Comparison of ENCODE assay signal across 1 cellular context in the genomic region with DNA sequence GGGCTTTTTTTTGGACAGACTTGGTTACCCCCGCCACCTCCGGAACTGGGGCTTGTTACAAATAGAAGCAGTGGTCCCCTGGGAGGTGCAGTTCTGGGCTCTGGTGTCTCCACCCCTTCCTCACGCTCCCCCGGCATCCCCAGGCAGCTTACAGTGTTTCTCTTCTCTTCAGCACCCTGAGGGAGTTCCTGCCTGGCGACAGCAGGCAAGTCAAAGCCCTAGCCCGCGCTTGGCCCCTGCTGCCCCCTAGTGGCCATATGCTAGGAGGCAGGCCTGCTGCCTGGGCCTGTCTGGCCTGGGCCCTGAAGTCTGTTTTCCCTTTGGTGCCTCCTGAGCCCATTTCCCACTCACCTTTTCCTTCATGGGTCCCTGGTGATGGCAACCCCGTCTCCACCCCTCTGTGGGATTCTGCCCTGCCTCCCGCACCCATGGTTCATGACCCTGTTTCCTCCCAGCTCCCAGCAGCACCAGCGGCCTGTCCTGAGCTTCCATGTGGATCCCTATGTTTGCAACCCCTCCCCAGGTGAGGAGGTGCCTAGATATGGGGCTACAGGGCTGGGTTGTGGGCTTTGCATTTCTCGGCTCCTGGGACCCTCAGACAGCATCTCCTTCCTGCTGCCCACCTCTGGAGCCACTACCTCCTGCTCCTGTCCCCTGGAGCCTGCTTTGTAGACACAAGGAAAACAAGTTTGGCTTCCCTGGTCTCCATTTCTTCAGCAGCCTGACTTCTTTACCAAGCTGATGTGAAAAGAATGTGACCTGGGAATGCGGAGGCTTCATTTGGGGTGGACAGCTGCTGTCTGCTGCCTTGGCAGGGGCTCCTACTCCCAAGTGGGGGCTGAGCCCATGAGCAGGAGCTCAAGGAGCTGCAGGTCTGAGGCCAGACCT.
TF ChIP-seq lines count a peak whose summit lies in the region.

No MANE protein-coding gene starts in this region.

TF ChIP-seq in HepG2, 621 proteins besides CTCF, POLR2A, EP300 and RAD21 (continued from another document and continues in another):
- peak; percentile 55; the same call in 1 of the 2 replicates for TF ChIP-seq SMAD3 (CRISPR knock-in tag; IDR thresholded peaks at IDR 0.05)
- TF ChIP-seq, protein P1, sequence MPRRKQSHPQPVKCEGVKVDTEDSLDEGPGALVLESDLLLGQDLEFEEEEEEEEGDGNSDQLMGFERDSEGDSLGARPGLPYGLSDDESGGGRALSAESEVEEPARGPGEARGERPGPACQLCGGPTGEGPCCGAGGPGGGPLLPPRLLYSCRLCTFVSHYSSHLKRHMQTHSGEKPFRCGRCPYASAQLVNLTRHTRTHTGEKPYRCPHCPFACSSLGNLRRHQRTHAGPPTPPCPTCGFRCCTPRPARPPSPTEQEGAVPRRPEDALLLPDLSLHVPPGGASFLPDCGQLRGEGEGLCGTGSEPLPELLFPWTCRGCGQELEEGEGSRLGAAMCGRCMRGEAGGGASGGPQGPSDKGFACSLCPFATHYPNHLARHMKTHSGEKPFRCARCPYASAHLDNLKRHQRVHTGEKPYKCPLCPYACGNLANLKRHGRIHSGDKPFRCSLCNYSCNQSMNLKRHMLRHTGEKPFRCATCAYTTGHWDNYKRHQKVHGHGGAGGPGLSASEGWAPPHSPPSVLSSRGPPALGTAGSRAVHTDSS (CRISPR knock-in tag; conservative IDR thresholded peaks at IDR 0.05) = no peak
- no peak for TF ChIP-seq ZNF207 (IDR thresholded peaks at IDR 0.05; ENCODE audit: borderline replicate concordance)
- TF ChIP-seq ZNF441 (CRISPR knock-in tag; IDR thresholded peaks at IDR 0.05; ENCODE audit: borderline replicate concordance) = no peak
- TF ChIP-seq, protein P2, sequence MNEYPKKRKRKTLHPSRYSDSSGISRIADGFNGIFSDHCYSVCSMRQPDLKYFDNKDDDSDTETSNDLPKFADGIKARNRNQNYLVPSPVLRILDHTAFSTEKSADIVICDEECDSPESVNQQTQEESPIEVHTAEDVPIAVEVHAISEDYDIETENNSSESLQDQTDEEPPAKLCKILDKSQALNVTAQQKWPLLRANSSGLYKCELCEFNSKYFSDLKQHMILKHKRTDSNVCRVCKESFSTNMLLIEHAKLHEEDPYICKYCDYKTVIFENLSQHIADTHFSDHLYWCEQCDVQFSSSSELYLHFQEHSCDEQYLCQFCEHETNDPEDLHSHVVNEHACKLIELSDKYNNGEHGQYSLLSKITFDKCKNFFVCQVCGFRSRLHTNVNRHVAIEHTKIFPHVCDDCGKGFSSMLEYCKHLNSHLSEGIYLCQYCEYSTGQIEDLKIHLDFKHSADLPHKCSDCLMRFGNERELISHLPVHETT (CRISPR knock-in tag; conservative IDR thresholded peaks at IDR 0.05) = no peak
- TF ChIP-seq FOXK1 (CRISPR knock-in tag; IDR thresholded peaks at IDR 0.05; ENCODE audit: borderline replicate concordance, low read depth) = no peak
- no peak for TF ChIP-seq ZFP36 (IDR thresholded peaks at IDR 0.05; ENCODE audit: borderline replicate concordance, low read depth, low read length, partially characterized antibody)
- TF ChIP-seq, protein P3, sequence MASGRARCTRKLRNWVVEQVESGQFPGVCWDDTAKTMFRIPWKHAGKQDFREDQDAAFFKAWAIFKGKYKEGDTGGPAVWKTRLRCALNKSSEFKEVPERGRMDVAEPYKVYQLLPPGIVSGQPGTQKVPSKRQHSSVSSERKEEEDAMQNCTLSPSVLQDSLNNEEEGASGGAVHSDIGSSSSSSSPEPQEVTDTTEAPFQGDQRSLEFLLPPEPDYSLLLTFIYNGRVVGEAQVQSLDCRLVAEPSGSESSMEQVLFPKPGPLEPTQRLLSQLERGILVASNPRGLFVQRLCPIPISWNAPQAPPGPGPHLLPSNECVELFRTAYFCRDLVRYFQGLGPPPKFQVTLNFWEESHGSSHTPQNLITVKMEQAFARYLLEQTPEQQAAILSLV (CRISPR knock-in tag; IDR thresholded peaks at IDR 0.05; ENCODE audit: borderline replicate concordance) = no peak
- TF ChIP-seq, protein P4, sequence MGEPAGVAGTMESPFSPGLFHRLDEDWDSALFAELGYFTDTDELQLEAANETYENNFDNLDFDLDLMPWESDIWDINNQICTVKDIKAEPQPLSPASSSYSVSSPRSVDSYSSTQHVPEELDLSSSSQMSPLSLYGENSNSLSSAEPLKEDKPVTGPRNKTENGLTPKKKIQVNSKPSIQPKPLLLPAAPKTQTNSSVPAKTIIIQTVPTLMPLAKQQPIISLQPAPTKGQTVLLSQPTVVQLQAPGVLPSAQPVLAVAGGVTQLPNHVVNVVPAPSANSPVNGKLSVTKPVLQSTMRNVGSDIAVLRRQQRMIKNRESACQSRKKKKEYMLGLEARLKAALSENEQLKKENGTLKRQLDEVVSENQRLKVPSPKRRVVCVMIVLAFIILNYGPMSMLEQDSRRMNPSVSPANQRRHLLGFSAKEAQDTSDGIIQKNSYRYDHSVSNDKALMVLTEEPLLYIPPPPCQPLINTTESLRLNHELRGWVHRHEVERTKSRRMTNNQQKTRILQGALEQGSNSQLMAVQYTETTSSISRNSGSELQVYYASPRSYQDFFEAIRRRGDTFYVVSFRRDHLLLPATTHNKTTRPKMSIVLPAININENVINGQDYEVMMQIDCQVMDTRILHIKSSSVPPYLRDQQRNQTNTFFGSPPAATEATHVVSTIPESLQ (CRISPR knock-in tag; conservative IDR thresholded peaks at IDR 0.05) = no peak
- TF ChIP-seq ZNF138 (CRISPR knock-in tag; IDR thresholded peaks at IDR 0.05; ENCODE audit: low read depth) = no peak
- TF ChIP-seq ZNF879 (CRISPR knock-in tag; IDR thresholded peaks at IDR 0.05) = no peak
- TF ChIP-seq RBM22 (optimal IDR thresholded peaks at IDR 0.05; ENCODE audit: low read length) = peak; percentile 99
- TF ChIP-seq PLRG1 (conservative IDR thresholded peaks at IDR 0.05) = no peak
- TF ChIP-seq ZNF20 (CRISPR knock-in tag; IDR thresholded peaks at IDR 0.05) = no peak
- TF ChIP-seq ZNF460 (CRISPR knock-in tag; IDR thresholded peaks at IDR 0.05; ENCODE audit: borderline replicate concordance) = no peak
- TF ChIP-seq HNF4G (IDR thresholded peaks at IDR 0.05; ENCODE audit: borderline replicate concordance, low read depth, low read length) = no peak
- no peak for TF ChIP-seq HNF4G (CRISPR knock-in tag; IDR thresholded peaks at IDR 0.05; ENCODE audit: borderline replicate concordance, low read depth)
- no peak for TF ChIP-seq TMF1 (CRISPR knock-in tag; IDR thresholded peaks at IDR 0.05; ENCODE audit: low read depth)
- TF ChIP-seq ZNF781 (CRISPR knock-in tag; IDR thresholded peaks at IDR 0.05; ENCODE audit: borderline replicate concordance, not compliant biosample characterization) = no peak
- no peak; the same call in 1 of the 2 replicates for TF ChIP-seq FOXA3 (CRISPR knock-in tag; IDR thresholded peaks at IDR 0.05)
- TF ChIP-seq, protein P5, sequence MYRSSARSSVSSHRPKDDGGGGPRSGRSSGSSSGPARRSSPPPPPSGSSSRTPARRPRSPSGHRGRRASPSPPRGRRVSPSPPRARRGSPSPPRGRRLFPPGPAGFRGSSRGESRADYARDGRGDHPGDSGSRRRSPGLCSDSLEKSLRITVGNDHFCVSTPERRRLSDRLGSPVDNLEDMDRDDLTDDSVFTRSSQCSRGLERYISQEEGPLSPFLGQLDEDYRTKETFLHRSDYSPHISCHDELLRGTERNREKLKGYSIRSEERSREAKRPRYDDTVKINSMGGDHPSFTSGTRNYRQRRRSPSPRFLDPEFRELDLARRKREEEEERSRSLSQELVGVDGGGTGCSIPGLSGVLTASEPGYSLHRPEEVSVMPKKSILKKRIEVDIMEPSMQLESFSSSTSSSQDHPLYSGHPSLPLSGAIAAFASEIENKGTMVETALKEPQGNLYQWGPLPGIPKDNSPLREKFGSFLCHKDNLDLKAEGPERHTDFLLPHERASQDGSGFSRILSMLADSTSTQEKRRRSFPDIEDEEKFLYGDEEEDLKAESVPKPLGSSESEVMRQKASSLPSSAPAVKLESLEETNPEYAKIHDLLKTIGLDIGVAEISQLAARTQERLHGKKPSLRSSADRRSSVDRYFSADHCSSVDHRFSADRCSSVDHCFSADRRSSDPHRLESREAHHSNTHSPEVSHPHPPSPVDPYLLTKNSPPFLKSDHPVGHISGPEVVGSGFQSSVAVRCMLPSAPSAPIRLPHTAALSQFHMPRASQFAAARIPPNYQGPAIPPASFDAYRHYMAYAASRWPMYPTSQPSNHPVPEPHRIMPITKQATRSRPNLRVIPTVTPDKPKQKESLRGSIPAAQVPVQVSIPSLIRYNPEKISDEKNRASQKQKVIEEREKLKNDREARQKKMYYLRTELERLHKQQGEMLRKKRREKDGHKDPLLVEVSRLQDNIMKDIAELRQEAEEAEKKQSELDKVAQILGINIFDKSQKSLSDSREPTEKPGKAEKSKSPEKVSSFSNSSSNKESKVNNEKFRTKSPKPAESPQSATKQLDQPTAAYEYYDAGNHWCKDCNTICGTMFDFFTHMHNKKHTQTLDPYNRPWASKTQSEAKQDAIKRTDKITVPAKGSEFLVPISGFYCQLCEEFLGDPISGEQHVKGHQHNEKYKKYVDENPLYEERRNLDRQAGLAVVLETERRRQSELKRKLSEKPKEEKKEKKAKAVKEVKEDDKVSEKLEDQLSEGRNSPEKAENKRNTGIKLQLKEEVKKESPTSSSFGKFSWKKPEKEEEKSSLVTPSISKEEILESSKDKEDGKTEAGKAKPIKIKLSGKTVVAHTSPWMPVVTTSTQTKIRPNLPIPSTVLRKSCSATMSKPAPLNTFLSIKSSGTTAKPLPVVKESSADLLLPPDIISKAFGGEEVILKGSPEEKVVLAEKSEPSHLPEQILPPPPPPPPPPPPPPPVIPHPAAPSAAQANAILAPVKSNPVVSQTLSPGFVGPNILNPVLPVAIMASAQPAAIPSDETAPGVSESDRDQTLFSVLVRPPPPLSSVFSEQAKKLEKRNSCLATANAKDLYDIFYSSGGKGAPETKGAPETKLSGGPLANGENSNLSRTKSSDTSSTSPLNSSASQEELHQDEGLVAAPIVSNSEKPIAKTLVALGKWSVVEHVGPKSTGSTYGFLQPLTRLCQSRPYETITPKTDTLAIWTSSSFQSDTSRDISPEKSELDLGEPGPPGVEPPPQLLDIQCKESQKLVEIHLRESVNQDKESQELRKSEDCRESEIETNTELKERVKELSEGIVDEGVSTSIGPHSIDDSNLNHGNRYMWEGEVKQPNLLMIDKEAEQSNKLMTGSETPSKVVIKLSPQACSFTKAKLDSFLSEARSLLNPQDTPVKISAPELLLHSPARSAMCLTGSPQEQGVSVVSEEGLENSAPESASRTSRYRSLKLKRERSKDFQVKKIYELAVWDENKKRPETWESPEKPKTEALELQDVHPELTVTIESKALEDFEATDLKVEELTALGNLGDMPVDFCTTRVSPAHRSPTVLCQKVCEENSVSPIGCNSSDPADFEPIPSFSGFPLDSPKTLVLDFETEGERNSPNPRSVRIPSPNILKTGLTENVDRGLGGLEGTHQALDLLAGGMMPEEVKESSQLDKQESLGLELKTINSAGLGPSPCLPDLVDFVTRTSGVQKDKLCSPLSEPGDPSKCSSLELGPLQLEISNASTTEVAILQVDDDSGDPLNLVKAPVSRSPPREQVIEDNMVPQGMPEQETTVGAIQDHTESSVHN (CRISPR knock-in tag; IDR thresholded peaks at IDR 0.05) = no peak
- TF ChIP-seq, protein P6, sequence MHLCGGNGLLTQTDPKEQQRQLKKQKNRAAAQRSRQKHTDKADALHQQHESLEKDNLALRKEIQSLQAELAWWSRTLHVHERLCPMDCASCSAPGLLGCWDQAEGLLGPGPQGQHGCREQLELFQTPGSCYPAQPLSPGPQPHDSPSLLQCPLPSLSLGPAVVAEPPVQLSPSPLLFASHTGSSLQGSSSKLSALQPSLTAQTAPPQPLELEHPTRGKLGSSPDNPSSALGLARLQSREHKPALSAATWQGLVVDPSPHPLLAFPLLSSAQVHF (CRISPR knock-in tag; IDR thresholded peaks at IDR 0.05) = no peak
- no peak for TF ChIP-seq ZNF569 (CRISPR knock-in tag; IDR thresholded peaks at IDR 0.05; ENCODE audit: borderline replicate concordance)
- TF ChIP-seq NBN (conservative IDR thresholded peaks at IDR 0.05) = no peak
- TF ChIP-seq, protein P7, sequence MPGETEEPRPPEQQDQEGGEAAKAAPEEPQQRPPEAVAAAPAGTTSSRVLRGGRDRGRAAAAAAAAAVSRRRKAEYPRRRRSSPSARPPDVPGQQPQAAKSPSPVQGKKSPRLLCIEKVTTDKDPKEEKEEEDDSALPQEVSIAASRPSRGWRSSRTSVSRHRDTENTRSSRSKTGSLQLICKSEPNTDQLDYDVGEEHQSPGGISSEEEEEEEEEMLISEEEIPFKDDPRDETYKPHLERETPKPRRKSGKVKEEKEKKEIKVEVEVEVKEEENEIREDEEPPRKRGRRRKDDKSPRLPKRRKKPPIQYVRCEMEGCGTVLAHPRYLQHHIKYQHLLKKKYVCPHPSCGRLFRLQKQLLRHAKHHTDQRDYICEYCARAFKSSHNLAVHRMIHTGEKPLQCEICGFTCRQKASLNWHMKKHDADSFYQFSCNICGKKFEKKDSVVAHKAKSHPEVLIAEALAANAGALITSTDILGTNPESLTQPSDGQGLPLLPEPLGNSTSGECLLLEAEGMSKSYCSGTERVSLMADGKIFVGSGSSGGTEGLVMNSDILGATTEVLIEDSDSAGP (CRISPR knock-in tag; IDR thresholded peaks at IDR 0.05; ENCODE audit: borderline replicate concordance) = no peak; the same call in 1 of the 2 replicates
- TF ChIP-seq, protein P8, sequence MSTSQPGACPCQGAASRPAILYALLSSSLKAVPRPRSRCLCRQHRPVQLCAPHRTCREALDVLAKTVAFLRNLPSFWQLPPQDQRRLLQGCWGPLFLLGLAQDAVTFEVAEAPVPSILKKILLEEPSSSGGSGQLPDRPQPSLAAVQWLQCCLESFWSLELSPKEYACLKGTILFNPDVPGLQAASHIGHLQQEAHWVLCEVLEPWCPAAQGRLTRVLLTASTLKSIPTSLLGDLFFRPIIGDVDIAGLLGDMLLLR (CRISPR knock-in tag; IDR thresholded peaks at IDR 0.05) = 0 out of 2 replicates have a peak, but pooled peaks have one; percentile 34
- TF ChIP-seq, protein P9, sequence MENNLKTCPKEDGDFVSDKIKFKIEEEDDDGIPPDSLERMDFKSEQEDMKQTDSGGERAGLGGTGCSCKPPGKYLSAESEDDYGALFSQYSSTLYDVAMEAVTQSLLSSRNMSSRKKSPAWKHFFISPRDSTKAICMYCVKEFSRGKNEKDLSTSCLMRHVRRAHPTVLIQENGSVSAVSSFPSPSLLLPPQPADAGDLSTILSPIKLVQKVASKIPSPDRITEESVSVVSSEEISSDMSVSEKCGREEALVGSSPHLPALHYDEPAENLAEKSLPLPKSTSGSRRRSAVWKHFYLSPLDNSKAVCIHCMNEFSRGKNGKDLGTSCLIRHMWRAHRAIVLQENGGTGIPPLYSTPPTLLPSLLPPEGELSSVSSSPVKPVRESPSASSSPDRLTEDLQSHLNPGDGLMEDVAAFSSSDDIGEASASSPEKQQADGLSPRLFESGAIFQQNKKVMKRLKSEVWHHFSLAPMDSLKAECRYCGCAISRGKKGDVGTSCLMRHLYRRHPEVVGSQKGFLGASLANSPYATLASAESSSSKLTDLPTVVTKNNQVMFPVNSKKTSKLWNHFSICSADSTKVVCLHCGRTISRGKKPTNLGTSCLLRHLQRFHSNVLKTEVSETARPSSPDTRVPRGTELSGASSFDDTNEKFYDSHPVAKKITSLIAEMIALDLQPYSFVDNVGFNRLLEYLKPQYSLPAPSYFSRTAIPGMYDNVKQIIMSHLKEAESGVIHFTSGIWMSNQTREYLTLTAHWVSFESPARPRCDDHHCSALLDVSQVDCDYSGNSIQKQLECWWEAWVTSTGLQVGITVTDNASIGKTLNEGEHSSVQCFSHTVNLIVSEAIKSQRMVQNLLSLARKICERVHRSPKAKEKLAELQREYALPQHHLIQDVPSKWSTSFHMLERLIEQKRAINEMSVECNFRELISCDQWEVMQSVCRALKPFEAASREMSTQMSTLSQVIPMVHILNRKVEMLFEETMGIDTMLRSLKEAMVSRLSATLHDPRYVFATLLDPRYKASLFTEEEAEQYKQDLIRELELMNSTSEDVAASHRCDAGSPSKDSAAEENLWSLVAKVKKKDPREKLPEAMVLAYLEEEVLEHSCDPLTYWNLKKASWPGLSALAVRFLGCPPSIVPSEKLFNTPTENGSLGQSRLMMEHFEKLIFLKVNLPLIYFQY (CRISPR knock-in tag; IDR thresholded peaks at IDR 0.05; ENCODE audit: borderline replicate concordance) = peak; percentile 33; the same call in 1 of the 2 replicates
